In genomic region chr6:31270788-31271640, GRCh38 we compare ENCODE assay signal across 8 cellular contexts. TPM values are rescaled to one million over a fixed set of nuclear protein-coding genes. Genes with fewer than 3 reads are reported as not detected.
DNase-seq lines count a peak whose midpoint lies in the region; ATAC-seq, FAIRE-seq and TF ChIP-seq lines count a peak whose summit lies in the region.

No MANE protein-coding gene starts in this region.

- H3K4me1 Mint-ChIP-seq in T-helper 1 cell treated with Interleukin-12 subunit alpha and Interleukin-12 subunit beta and Interleukin-4 antibody, amounts not matched to agents 30 μg/mL and 1 μg/mL, for 36 hours (ENCODE audit: low read depth), result peaks cover 34% of the 10 kb centered on the region
- peaks cover 73% of the 10 kb centered on the region for H3K4me1 Mint-ChIP-seq in central memory CD8-positive, alpha-beta T cell

- H3K27ac Mint-ChIP-seq in T-helper 1 cell treated with Interleukin-12 subunit alpha and Interleukin-12 subunit beta and Interleukin-4 antibody, amounts not matched to agents 30 μg/mL and 1 μg/mL, for 36 hours, result peak overlapping the region; percentile 94
- peak overlapping the region; percentile 100 for H3K27ac Mint-ChIP-seq in central memory CD8-positive, alpha-beta T cell (ENCODE audit: low read depth)

- TF ChIP-seq POLR2A in GM12891 (IDR thresholded peaks at IDR 0.05; ENCODE audit: low read depth, low read length), result no peak

- H3K36me3 Mint-ChIP-seq in T-helper 1 cell treated with Interleukin-12 subunit alpha and Interleukin-12 subunit beta and Interleukin-4 antibody, amounts not matched to agents 30 μg/mL and 1 μg/mL, for 36 hours (ENCODE audit: low read depth), result peaks cover 44% of the 10 kb centered on the region
- peaks cover 65% of the 10 kb centered on the region for H3K36me3 Mint-ChIP-seq in central memory CD8-positive, alpha-beta T cell (ENCODE audit: insufficient read depth)

- ATAC-seq in HG02870 (IDR thresholded peaks at IDR 0.05; ENCODE audit: unreplicated experiment), result peak; percentile 32
- peak; percentile 34 for ATAC-seq in central memory CD8-positive, alpha-beta T cell (replicated peaks; ENCODE audit: extremely low read depth, poor library complexity, severe bottlenecking)

- no peaks in the 10 kb centered on the region for H3K9me3 Mint-ChIP-seq in T-helper 1 cell treated with Interleukin-12 subunit alpha and Interleukin-12 subunit beta and Interleukin-4 antibody, amounts not matched to agents 30 μg/mL and 1 μg/mL, for 36 hours
- H3K9me3 Mint-ChIP-seq in central memory CD8-positive, alpha-beta T cell, result no peaks in the 10 kb centered on the region

- FAIRE-seq in GM12891 (lab: Jason Lieb, UNC), result peak; percentile 85

- H3K4me3 Mint-ChIP-seq in T-helper 1 cell treated with Interleukin-12 subunit alpha and Interleukin-12 subunit beta and Interleukin-4 antibody, amounts not matched to agents 30 μg/mL and 1 μg/mL, for 36 hours, result peak overlapping the region; percentile 97
- H3K4me3 Mint-ChIP-seq in central memory CD8-positive, alpha-beta T cell, result peak overlapping the region; percentile 97

- peaks cover 8% of the 10 kb centered on the region for H3K27me3 Mint-ChIP-seq in T-helper 1 cell treated with Interleukin-12 subunit alpha and Interleukin-12 subunit beta and Interleukin-4 antibody, amounts not matched to agents 30 μg/mL and 1 μg/mL, for 36 hours (ENCODE audit: low read depth)
- H3K27me3 Mint-ChIP-seq in central memory CD8-positive, alpha-beta T cell, result no peaks in the 10 kb centered on the region

- DNase-seq in GM12891 (ENCODE audit: insufficient read length, low spot score) (peak; percentile 52), left kidney (ENCODE audit: low read depth, low spot score) (peak; percentile 58), GOT3 (lab: John Stamatoyannopoulos, UW) (no peak), SK-N-DZ (ENCODE audit: low spot score) (no peak)
- peak; percentile 69 to 72 for DNase-seq in central memory CD8-positive, alpha-beta T cell (ENCODE audit: low spot score in 2 of 2)
- peak in 2 of 3 experiments; percentile 40 to 79 for DNase-seq in stimulated activated CD4-positive, alpha-beta T cell treated with anti-CD3 and anti-CD28 coated beads, TNF-alpha, amount 100 ng/mL, for 24 hours (ENCODE audit: low read depth in 3 of 3)

TF ChIP-seq in GM12891, 5 proteins besides CTCF, POLR2A, EP300 and RAD21:
- no peak for TF ChIP-seq POU2F2 (IDR thresholded peaks at IDR 0.05; ENCODE audit: low read depth, low read length)
- TF ChIP-seq TAF1 (IDR thresholded peaks at IDR 0.05; ENCODE audit: low read depth, low read length), result no peak
- no peak for TF ChIP-seq PAX5 (IDR thresholded peaks at IDR 0.05; ENCODE audit: insufficient read depth, low read length, severe bottlenecking)
- no peak for TF ChIP-seq SPI1 (IDR thresholded peaks at IDR 0.05; ENCODE audit: low read depth, low read length)
- TF ChIP-seq POLR2AphosphoS5 (IDR thresholded peaks at IDR 0.05; ENCODE audit: low read depth, low read length), result no peak

RNA-seq across cellular contexts. Expression of gene HLA-C, which starts 0.9 kb away (rescaled TPM):
- polyA plus RNA-seq in GM12891 (2012; ENCODE audit: low read depth, missing spikeins), result 1,176 TPM
- polyA plus RNA-seq in SK-N-DZ (2014; cell fraction: cytosol; rRNA removed), result not detected in 2 replicates
- 0.24 and 1.6 TPM in 2 replicates for polyA plus RNA-seq in SK-N-DZ (2014; cell fraction: nucleus; rRNA removed)

Comparison
In these comparisons a context has a peak if more than half of its experiments do, and no peak if none do; other contexts are left out.
1. DNase-seq: peak in GM12891 (single experiment), central memory CD8-positive, alpha-beta T cell (2 of 2), left kidney (single experiment) and stimulated activated CD4-positive, alpha-beta T cell treated with anti-CD3 and anti-CD28 coated beads, TNF-alpha, amount 100 ng/mL, for 24 hours (2 of 3); none in GOT3 (single experiment) and SK-N-DZ (single experiment).